1 cellular context compared by ENCODE assay signal in genomic region chr20:50333131-50333530, GRCh38.
TF ChIP-seq lines count a peak whose summit lies in the region.

No MANE protein-coding gene starts in this region.

TF ChIP-seq in GM23338, 12 proteins besides CTCF, POLR2A, EP300 and RAD21 (continued from another document):
- TF ChIP-seq ZNF462 (CRISPR knock-in tag; IDR thresholded peaks at IDR 0.05) (no peak), EZH2 (IDR thresholded peaks at IDR 0.05; ENCODE audit: low read depth, unreplicated experiment) (no peak), STAT1 (IDR thresholded peaks at IDR 0.05; ENCODE audit: unreplicated experiment) (no peak), CREB1 (CRISPR knock-in tag; IDR thresholded peaks at IDR 0.05; ENCODE audit: low read depth) (no peak), REST (IDR thresholded peaks at IDR 0.05; ENCODE audit: unreplicated experiment) (no peak), POLR2AphosphoS5 (IDR thresholded peaks at IDR 0.05; ENCODE audit: low read depth) (no peak), ZNF114 (CRISPR knock-in tag; IDR thresholded peaks at IDR 0.05) (no peak)
TF ChIP-seq in GM23338: peak in this region for 0.
